In the genomic region with DNA sequence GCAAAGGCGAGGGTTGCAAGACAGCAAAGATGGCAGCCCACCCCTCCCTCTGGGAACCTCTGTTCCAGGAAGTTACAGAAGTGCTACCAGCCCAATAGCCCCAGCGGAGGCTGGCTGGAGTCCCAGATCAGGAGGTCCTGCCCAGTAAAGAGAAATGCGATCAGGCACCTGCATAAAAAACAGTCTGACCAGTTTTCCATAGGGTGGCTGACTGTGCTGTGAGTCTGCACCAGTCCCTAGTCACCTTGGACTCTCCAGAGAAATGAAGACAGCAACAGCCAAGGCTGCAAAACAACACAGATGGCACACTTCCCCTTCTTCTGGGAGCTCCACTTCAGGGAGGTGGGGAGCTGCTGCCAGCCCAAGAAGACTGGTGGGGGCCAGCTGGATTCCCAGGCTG, we compare ENCODE assay signal across 12 cellular contexts.
"Had no signal": no experiment of that assay in that cellular context is flagged by ENCODE, and none has a peak within 500 bp of the region (broad histone marks: within the 10 kb centered on the region; RNA-seq: fewer than 3 reads in every experiment).

No MANE protein-coding gene starts in this region.

- H3K4me3 ChIP-seq: body of pancreas, gastroesophageal sphincter, hepatocyte, uterus had no signal

- H3K4me1 Mint-ChIP-seq: central memory CD8-positive, alpha-beta T cell; T-helper 17 cell had no signal

- H3K27me3 ChIP-seq: body of pancreas, gastroesophageal sphincter, hepatocyte, uterus had no signal

- H3K4me3 Mint-ChIP-seq: central memory CD8-positive, alpha-beta T cell; effector memory CD8-positive, alpha-beta T cell; nephron progenitor cell; T-helper 17 cell had no signal

- H3K79me2 ChIP-seq: hepatocyte had no signal

- H3K27ac ChIP-seq: body of pancreas, epithelial cell of prostate, gastroesophageal sphincter, hepatocyte, uterus had no signal

- H3K9me3 Mint-ChIP-seq: activated naive CD4-positive, alpha-beta T cell treated with anti-CD3 and anti-CD28 coated beads, Interleukin-2, amount 50 U/mL, for 72 hours had no signal

- H3K36me3 Mint-ChIP-seq: activated naive CD4-positive, alpha-beta T cell treated with anti-CD3 and anti-CD28 coated beads, Interleukin-2, amount 50 U/mL, for 72 hours had no signal

- H3K36me3 ChIP-seq: gastroesophageal sphincter, uterus had no signal

- H3K4me2 ChIP-seq: hepatocyte had no signal

- DNase-seq: activated CD4-positive, alpha-beta T cell treated with anti-CD3 and anti-CD28 coated beads, Interleukin-2, amount 50 U/mL, for 1 hour; amniotic stem cell; body of pancreas; effector memory CD8-positive, alpha-beta T cell; nephron progenitor cell; T-helper 17 cell; uterus had no signal

- H3K27ac Mint-ChIP-seq: activated naive CD4-positive, alpha-beta T cell treated with anti-CD3 and anti-CD28 coated beads, Interleukin-2, amount 50 U/mL, for 72 hours; effector memory CD8-positive, alpha-beta T cell; T-helper 17 cell had no signal

- H2AFZ ChIP-seq: hepatocyte had no signal

- H3K9me3 ChIP-seq: body of pancreas, gastroesophageal sphincter, uterus had no signal

- H3K4me1 ChIP-seq: body of pancreas, gastroesophageal sphincter, uterus had no signal

- H3K27me3 Mint-ChIP-seq: central memory CD8-positive, alpha-beta T cell; effector memory CD8-positive, alpha-beta T cell had no signal
